Comparison of ENCODE assay signal across 8 cellular contexts in the genomic region with DNA sequence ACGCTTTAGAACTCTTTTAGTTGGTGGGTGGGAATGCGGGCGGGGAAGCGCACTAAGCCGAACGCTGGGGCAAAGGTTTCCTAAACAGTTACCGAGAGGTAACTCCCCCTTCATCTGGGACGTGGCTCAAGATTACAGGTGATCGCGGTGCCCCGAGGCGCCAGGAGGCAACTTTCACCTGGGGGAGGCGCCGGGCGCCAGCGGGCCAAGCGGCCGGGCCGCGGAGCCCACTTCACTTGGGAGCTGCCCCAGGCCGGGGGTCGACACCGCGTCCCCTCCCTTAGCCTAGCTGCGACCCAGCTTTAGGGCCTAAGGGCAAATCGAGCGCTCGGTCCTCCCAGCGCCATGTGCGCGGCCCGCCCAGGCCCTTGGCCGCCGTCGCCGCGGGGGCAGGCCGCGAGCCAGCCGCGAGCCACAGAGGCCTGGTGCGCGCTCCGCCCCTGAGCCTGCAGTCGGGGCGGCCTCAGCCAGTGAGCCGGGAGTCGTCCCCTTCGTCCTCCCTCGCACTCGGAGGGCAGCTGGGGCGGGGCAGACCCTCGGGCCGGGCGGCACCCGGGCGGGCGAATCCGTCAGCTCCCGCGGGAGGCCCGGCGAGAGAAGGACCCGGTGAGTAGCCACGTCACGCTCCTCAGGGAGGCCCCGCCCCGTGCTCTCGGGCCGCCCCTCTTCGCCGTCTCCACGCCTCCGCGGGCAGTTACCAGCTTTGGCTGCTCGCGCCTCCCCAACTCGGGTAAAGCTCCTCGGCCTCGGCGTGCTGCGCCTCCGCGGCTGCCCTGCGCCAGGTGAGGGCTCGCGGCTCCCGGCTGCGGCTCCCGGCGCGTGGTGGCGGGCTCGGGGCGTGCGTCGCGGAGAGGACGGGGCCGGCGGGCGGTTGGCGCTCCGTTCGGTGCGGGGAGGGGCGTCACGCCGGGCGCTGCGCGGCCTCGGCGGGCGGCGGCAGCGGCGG.
DNase-seq lines count a peak whose midpoint lies in the region; FAIRE-seq and TF ChIP-seq lines count a peak whose summit lies in the region.

TSS of gene LARP1B (plus strand) at position 693 of the 946 bp plus-strand sequence. CDS start 13,640 bp downstream, outside the sequence.

- TF ChIP-seq POLR2A in H54 (IDR thresholded peaks at IDR 0.05; ENCODE audit: low read depth, low read length): peak; percentile 95
- TF ChIP-seq POLR2A in Raji (IDR thresholded peaks at IDR 0.05; ENCODE audit: insufficient read depth, low read depth, low read length): peak; percentile 96

- H3K9me3 Mint-ChIP-seq in nephron progenitor cell: no peaks in the 10 kb centered on the region
- no peaks in the 10 kb centered on the region for H3K9me3 Mint-ChIP-seq in stimulated activated naive CD8-positive, alpha-beta T cell treated with anti-CD3 and anti-CD28 coated beads, Interleukin-15, Interleukin-2, amounts not matched to agents 100 ng/mL and 50 ng/mL, for 24 hours

- H3K27me3 Mint-ChIP-seq in nephron progenitor cell (ENCODE audit: low read depth, poor library complexity): peaks cover 9% of the 10 kb centered on the region
- H3K27me3 Mint-ChIP-seq in stimulated activated naive CD8-positive, alpha-beta T cell treated with anti-CD3 and anti-CD28 coated beads, Interleukin-15, Interleukin-2, amounts not matched to agents 100 ng/mL and 50 ng/mL, for 24 hours: peaks cover 3% of the 10 kb centered on the region

- peaks cover 12% of the 10 kb centered on the region for H3K4me1 Mint-ChIP-seq in nephron progenitor cell
- H3K4me1 Mint-ChIP-seq in stimulated activated naive CD8-positive, alpha-beta T cell treated with anti-CD3 and anti-CD28 coated beads, Interleukin-15, Interleukin-2, amounts not matched to agents 100 ng/mL and 50 ng/mL, for 24 hours (ENCODE audit: low read depth): peaks cover 15% of the 10 kb centered on the region

- no peak for FAIRE-seq in H54 (lab: Jason Lieb, UNC)

- DNase-seq in ELR (ENCODE audit: low read depth): peak; percentile 96
- DNase-seq in H54 (ENCODE audit: insufficient read length, low spot score): peak; percentile 94
- DNase-seq in LoVo (ENCODE audit: low spot score): peak; percentile 95
- DNase-seq in activated T-helper 9 cell treated with anti-CD3 and anti-CD28 coated beads, Interleukin-2, amount 50 U/mL, for 16 hours (ENCODE audit: low read depth): peak; percentile 90
- DNase-seq in fibroblast of pulmonary artery (ENCODE audit: low read depth): peak; percentile 97
- peak; percentile 96 for DNase-seq in nephron progenitor cell

- H3K4me3 Mint-ChIP-seq in nephron progenitor cell: peak within 1 kb of the TSS; percentile 91
- H3K4me3 Mint-ChIP-seq in stimulated activated naive CD8-positive, alpha-beta T cell treated with anti-CD3 and anti-CD28 coated beads, Interleukin-15, Interleukin-2, amounts not matched to agents 100 ng/mL and 50 ng/mL, for 24 hours: peak within 1 kb of the TSS; percentile 90

- peak within 1 kb of the TSS; percentile 90 for H3K27ac Mint-ChIP-seq in nephron progenitor cell
- peak within 1 kb of the TSS; percentile 82 for H3K27ac Mint-ChIP-seq in stimulated activated naive CD8-positive, alpha-beta T cell treated with anti-CD3 and anti-CD28 coated beads, Interleukin-15, Interleukin-2, amounts not matched to agents 100 ng/mL and 50 ng/mL, for 24 hours

- peak within 1 kb of the TSS; percentile 82 for H3K4me3 ChIP-seq in fibroblast of pulmonary artery (replicated peaks; ENCODE audit: low read depth, low read length)

- TF ChIP-seq CTCF in fibroblast of pulmonary artery (IDR thresholded peaks at IDR 0.05; ENCODE audit: low read length, missing control alignments) (no peak), nephron progenitor cell (IDR thresholded peaks at IDR 0.05) (no peak)

- no peaks in the 10 kb centered on the region for H3K36me3 Mint-ChIP-seq in nephron progenitor cell (ENCODE audit: low read depth)
- no peaks in the 10 kb centered on the region for H3K36me3 Mint-ChIP-seq in stimulated activated naive CD8-positive, alpha-beta T cell treated with anti-CD3 and anti-CD28 coated beads, Interleukin-15, Interleukin-2, amounts not matched to agents 100 ng/mL and 50 ng/mL, for 24 hours (ENCODE audit: low read depth)

Comparison
In these comparisons a context has a peak if more than half of its experiments do, and no peak if none do; other contexts are left out.
1. Peak in every context shown above with its lines: DNase-seq and H3K4me3 ChIP-seq.